ENCODE assay signal across 22 cellular contexts in the genomic region with DNA sequence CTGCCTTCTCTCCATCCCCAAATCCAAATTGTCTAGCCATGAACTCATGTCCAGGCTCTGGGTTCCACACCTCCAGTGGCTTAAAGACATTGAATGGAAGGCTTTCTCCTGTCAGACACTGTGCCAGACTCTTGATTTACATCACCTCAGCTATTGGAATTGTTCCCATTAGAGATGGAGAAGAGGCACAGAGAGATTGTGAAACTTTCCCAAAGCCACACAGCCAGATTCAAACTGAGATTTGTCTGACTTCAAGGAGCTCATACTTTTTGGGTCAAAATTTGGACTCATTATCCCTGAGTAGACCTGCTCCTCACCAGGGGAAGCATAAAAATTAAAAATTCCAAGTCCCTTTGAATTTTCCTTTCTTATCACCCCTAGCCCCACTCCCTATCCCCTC. TPM values are rescaled to one million over a fixed set of nuclear protein-coding genes. Genes with fewer than 3 reads are reported as not detected.
A peak's percentile ranks its signal among the peaks of the same experiment; 100 is the strongest.
DNase-seq lines count a peak whose midpoint lies in the region; ATAC-seq and TF ChIP-seq lines count a peak whose summit lies in the region.
"Had no signal": no experiment of that assay in that cellular context is flagged by ENCODE, and none has a peak within 500 bp of the region (broad histone marks: within the 10 kb centered on the region; RNA-seq: fewer than 3 reads in every experiment).

No MANE protein-coding gene starts in this region.

- in situ Hi-C loops in IMR-90 (cut with MboI; ENCODE audit: low sequenced_read_pairs) (no loop called here), Panc1 (cut with HindIII; ENCODE audit: low pct_unique_long_range_greater_than_20kb, low sequenced_read_pairs) (no loop called here)

- no peak overlapping the region for H4K8ac ChIP-seq in IMR-90 (ENCODE audit: low read depth in 2 of 2, low read length in 2 of 2)

- H3K4me2 ChIP-seq in IMR-90 (ENCODE audit: low read depth, low read length), result no peak overlapping the region
- H3K4me2 ChIP-seq: BLaER1 had no signal

- H3K18ac ChIP-seq in IMR-90 (ENCODE audit: low read depth, low read length), result no peak overlapping the region

- no peaks in the 10 kb centered on the region for H4K20me1 ChIP-seq in IMR-90 (ENCODE audit: insufficient read depth, low read length)
- H4K20me1 ChIP-seq: BLaER1 had no signal

- peak; percentile 13 for DNase-seq in activated CD4-positive, alpha-beta T cell treated with anti-CD3 and anti-CD28 coated beads, Interleukin-2, amount 10 ng/mL, durations not matched to agents 24 days and 14 days
- no peak for DNase-seq in activated CD4-positive, alpha-beta T cell treated with anti-CD3 and anti-CD28 coated beads, Interleukin-2, amount 50 U/mL, for 1 hour
- no peak for DNase-seq in IMR-90
- no peak for DNase-seq in Panc1 (ENCODE audit: low read depth, low spot score)
- DNase-seq in WTC11 (ENCODE audit: low spot score), result no peak
- no peak for DNase-seq in DMS53 treated with DMSO at 0.1 percent for 48 hours (lab: John Stamatoyannopoulos, UW; ENCODE audit: unreplicated experiment)
- DNase-seq in kidney tubule cell (ENCODE audit: low spot score), result no peak
- DNase-seq: ACHN; BE2C; C1 segment of cervical spinal cord; CD4-positive, alpha-beta memory T cell; CD4-positive, CD25-positive, alpha-beta regulatory T cell; CD8-positive, alpha-beta memory T cell; COR-L47; DMS 273 treated with DMSO at 0.1 percent for 48 hours; DMS153; DMS79 treated with DMSO at 0.1 percent for 48 hours; GDM1 had no signal

- H3K9me3 ChIP-seq in IMR-90 (ENCODE audit: control insufficient read depth, insufficient read depth, low read length), result no peaks in the 10 kb centered on the region
- H3K9me3 ChIP-seq in Panc1 (ENCODE audit: control insufficient read depth, insufficient read depth, low read depth, low read length), result peaks cover 1% of the 10 kb centered on the region; the same call in 1 of the 2 replicates
- H3K9me3 ChIP-seq: BE2C, BLaER1 had no signal

- TF ChIP-seq CTCF in IMR-90 (conservative IDR thresholded peaks at IDR 0.05; ENCODE audit: low read depth, low read length), result no peak
- no peak for TF ChIP-seq CTCF in Panc1 (IDR thresholded peaks at IDR 0.05)
- no peak for TF ChIP-seq CTCF in WTC11 (IDR thresholded peaks at IDR 0.05)

- BruUV-seq in IMR-90 (replicated peaks; lab: Mats Ljungman, UMichigan) (no TSS peak), Panc1 (replicated peaks; lab: Mats Ljungman, UMichigan) (no TSS peak)

- H3K4me3 Mint-ChIP-seq in activated CD4-positive, alpha-beta T cell treated with anti-CD3 and anti-CD28 coated beads, Interleukin-2, amount 10 ng/mL, durations not matched to agents 24 days and 14 days, result no peak overlapping the region
- no peak overlapping the region for H3K4me3 Mint-ChIP-seq in WTC11
- H3K4me3 Mint-ChIP-seq: CD14-positive monocyte; CD4-positive, alpha-beta memory T cell; CD4-positive, CD25-positive, alpha-beta regulatory T cell; CD8-positive, alpha-beta memory T cell had no signal

- H3K9ac ChIP-seq in IMR-90 (ENCODE audit: low read depth, low read length), result no peak overlapping the region
- H3K9ac ChIP-seq: BLaER1 had no signal

- no peak for TF ChIP-seq POLR2A in IMR-90 (IDR thresholded peaks at IDR 0.05; ENCODE audit: low read depth, low read length)

- H3K56ac ChIP-seq in IMR-90 (ENCODE audit: extremely low read depth, insufficient read depth, low read length), result no peak overlapping the region

- no peak overlapping the region for H2BK5ac ChIP-seq in IMR-90 (ENCODE audit: low read depth, low read length, poor library complexity, severe bottlenecking)

- TF ChIP-seq RAD21 in IMR-90 (IDR thresholded peaks at IDR 0.05; ENCODE audit: low read length), result no peak

- no peak overlapping the region for H2AK5ac ChIP-seq in IMR-90 (ENCODE audit: low read depth, low read length)

- no peak overlapping the region for H4K5ac ChIP-seq in IMR-90 (ENCODE audit: low read depth, low read length)

- H3K14ac ChIP-seq in IMR-90 (replicated peaks; ENCODE audit: low read depth, low read length), result no peak overlapping the region

- no peak overlapping the region for H4K91ac ChIP-seq in IMR-90 (ENCODE audit: insufficient read depth, low read depth, low read length)

- intact Hi-C loops in activated CD4-positive, alpha-beta T cell treated with anti-CD3 and anti-CD28 coated beads, Interleukin-2, amount 10 ng/mL, durations not matched to agents 24 days and 14 days (cut with micrococcal nuclease), result no loop called here
- intact Hi-C loops in IMR-90 (cut with micrococcal nuclease), result no loop called here
- intact Hi-C loops in Panc1 (cut with micrococcal nuclease; ENCODE audit: unreplicated experiment), result no loop called here

- no peak for ATAC-seq in IMR-90 (ENCODE audit: low read depth)
- ATAC-seq in Panc1, result no peak
- no peak for ATAC-seq in WTC11

- dilution Hi-C loops in IMR-90 (cut with HindIII; ENCODE audit: low sequenced_read_pairs, unreplicated experiment), result no loop called here

- H3K4me1 ChIP-seq in IMR-90 (ENCODE audit: control insufficient read depth, insufficient read depth, low read length) (peaks cover 9% of the 10 kb centered on the region), Panc1 (ENCODE audit: control insufficient read depth, insufficient read depth, low read length) (peaks cover 22% of the 10 kb centered on the region)
- H3K4me1 ChIP-seq: BLaER1 had no signal

- no peaks in the 10 kb centered on the region for H3K4me1 Mint-ChIP-seq in activated CD4-positive, alpha-beta T cell treated with anti-CD3 and anti-CD28 coated beads, Interleukin-2, amount 10 ng/mL, durations not matched to agents 24 days and 14 days
- peaks cover 39% of the 10 kb centered on the region for H3K4me1 Mint-ChIP-seq in WTC11
- H3K4me1 Mint-ChIP-seq: CD4-positive, CD25-positive, alpha-beta regulatory T cell had no signal

- H3K79me1 ChIP-seq in IMR-90 (ENCODE audit: low read depth in 1 of 2, low read length in 2 of 2), result no peaks in the 10 kb centered on the region

- H3K36me3 ChIP-seq in IMR-90 (ENCODE audit: control insufficient read depth, insufficient read depth, low read length), result no peaks in the 10 kb centered on the region
- H3K36me3 ChIP-seq in Panc1 (ENCODE audit: control insufficient read depth, insufficient read depth, low read length), result no peaks in the 10 kb centered on the region
- H3K36me3 ChIP-seq: BE2C, BLaER1 had no signal

- no peak overlapping the region for H3K4ac ChIP-seq in IMR-90 (ENCODE audit: low read depth, low read length)

- H3K23ac ChIP-seq in IMR-90 (ENCODE audit: low read depth, low read length), result no peak overlapping the region

- H3K9me1 ChIP-seq in IMR-90 (ENCODE audit: insufficient read depth, low read length), result 0 out of 2 replicates have a peak, but pooled peaks cover 2% of the 10 kb centered on the region

- H3K27ac Mint-ChIP-seq in activated CD4-positive, alpha-beta T cell treated with anti-CD3 and anti-CD28 coated beads, Interleukin-2, amount 10 ng/mL, durations not matched to agents 24 days and 14 days, result no peak overlapping the region
- no peak overlapping the region for H3K27ac Mint-ChIP-seq in WTC11
- H3K27ac Mint-ChIP-seq: CD14-positive monocyte; CD4-positive, alpha-beta memory T cell; CD4-positive, CD25-positive, alpha-beta regulatory T cell; CD8-positive, alpha-beta memory T cell had no signal

- no peak overlapping the region for H2AFZ ChIP-seq in IMR-90 (replicated peaks; ENCODE audit: low read length, poor library complexity)

- H2BK15ac ChIP-seq in IMR-90 (ENCODE audit: low read depth, low read length), result 0 out of 3 replicates have a peak overlapping the region, but pooled peaks have one; percentile 1

- H3K27me3 ChIP-seq in IMR-90 (ENCODE audit: control insufficient read depth, insufficient read depth, low read length), result no peaks in the 10 kb centered on the region
- H3K27me3 ChIP-seq in Panc1 (ENCODE audit: control insufficient read depth, insufficient read depth, low read length), result no peaks in the 10 kb centered on the region
- H3K27me3 ChIP-seq: BE2C, BLaER1 had no signal

- 0 out of 2 replicates have a peak overlapping the region, but pooled peaks have one; percentile 1 for H2BK120ac ChIP-seq in IMR-90 (ENCODE audit: low read depth, low read length)

- H3K27ac ChIP-seq in IMR-90 (ENCODE audit: insufficient read depth, low read length), result no peak overlapping the region
- peak overlapping the region; percentile 57; the same call in 1 of the 2 replicates for H3K27ac ChIP-seq in Panc1 (ENCODE audit: low read length)
- H3K27ac ChIP-seq: 22Rv1, BLaER1 had no signal

- H2AK9ac ChIP-seq in IMR-90 (replicated peaks; ENCODE audit: low read depth, low read length, poor library complexity), result no peak overlapping the region

- CTCF ChIA-PET in IMR-90 (lab: Yijun Ruan, JAX) (interaction anchor here (0.5 kb wide), 1 partner anchor 203 kb away, joined by 6 read pairs; no protein-coding TSS in a partner anchor), Panc1 (lab: Charles Lee) (no interaction called here), WTC11 (lab: Charles Lee) (no interaction called here)

- no peaks in the 10 kb centered on the region for H3K36me3 Mint-ChIP-seq in activated CD4-positive, alpha-beta T cell treated with anti-CD3 and anti-CD28 coated beads, Interleukin-2, amount 10 ng/mL, durations not matched to agents 24 days and 14 days (ENCODE audit: low read depth)
- H3K36me3 Mint-ChIP-seq in WTC11, result peaks cover 2% of the 10 kb centered on the region; the same call in 1 of the 2 replicates
- H3K36me3 Mint-ChIP-seq: CD14-positive monocyte; CD4-positive, alpha-beta memory T cell; CD4-positive, CD25-positive, alpha-beta regulatory T cell; CD8-positive, alpha-beta memory T cell had no signal

- POLR2A ChIA-PET in IMR-90 (lab: Charles Lee; ENCODE audit: unreplicated experiment), result no interaction called here
- POLR2A ChIA-PET in Panc1 (lab: Charles Lee), result interaction anchor here (0.5 kb wide), 1 partner anchor 445 kb away, joined by 3 read pairs; no protein-coding TSS in a partner anchor
- POLR2A ChIA-PET in WTC11 (lab: Charles Lee), result interaction anchor here (0.6 kb wide), 1 partner anchor 339 kb away, joined by 3 read pairs; no protein-coding TSS in a partner anchor

- no peaks in the 10 kb centered on the region for H3K9me3 Mint-ChIP-seq in activated CD4-positive, alpha-beta T cell treated with anti-CD3 and anti-CD28 coated beads, Interleukin-2, amount 10 ng/mL, durations not matched to agents 24 days and 14 days
- H3K9me3 Mint-ChIP-seq in WTC11, result peaks cover 5% of the 10 kb centered on the region
- H3K9me3 Mint-ChIP-seq: CD4-positive, alpha-beta memory T cell; CD8-positive, alpha-beta memory T cell had no signal

- peak overlapping the region; percentile 30; the same call in 1 of the 2 replicates for H2BK20ac ChIP-seq in IMR-90 (ENCODE audit: low read depth, low read length)

- H3K4me3 ChIP-seq in IMR-90 (ENCODE audit: insufficient read depth, low read depth, low read length) (no peak overlapping the region), Panc1 (ENCODE audit: low read depth in 2 of 2, low read length in 2 of 2) (no peak overlapping the region)
- H3K4me3 ChIP-seq: BLaER1, GM12878 had no signal

- H3K27me3 Mint-ChIP-seq in activated CD4-positive, alpha-beta T cell treated with anti-CD3 and anti-CD28 coated beads, Interleukin-2, amount 10 ng/mL, durations not matched to agents 24 days and 14 days, result peaks cover 9% of the 10 kb centered on the region
- no peaks in the 10 kb centered on the region for H3K27me3 Mint-ChIP-seq in WTC11 (ENCODE audit: low read depth)

RNA-seq across cellular contexts. Expression of gene MYO3B, which starts 18.9 kb away (rescaled TPM):
- 0.95 and 1.5 TPM in 2 replicates for total RNA-seq in activated CD4-positive, alpha-beta T cell treated with anti-CD3 and anti-CD28 coated beads, Interleukin-2, amount 10 ng/mL, durations not matched to agents 24 days and 14 days
- not detected in 2 replicates for total RNA-seq in IMR-90 (2012; rRNA removed)
- polyA plus RNA-seq in IMR-90 (2012; rRNA removed), result 0.02 TPM in 1 of 2 replicates, not detected in the other
- polyA plus RNA-seq in IMR-90 (2012; cell fraction: cytosol; rRNA removed), result not detected in 2 replicates
- 0.02 TPM in 1 of 2 replicates, not detected in the other for polyA plus RNA-seq in IMR-90 (2012; cell fraction: nucleus; rRNA removed; ENCODE audit: low replicate concordance)
- total RNA-seq in Panc1 (2021; ENCODE audit: unreplicated experiment), result 0.05 TPM
- not detected for polyA plus RNA-seq in Panc1 (2012; ENCODE audit: insufficient read length)
- total RNA-seq in WTC11 (2021), result 0.44 to 0.62 TPM (median 0.50 TPM) in 3 replicates
- total RNA-seq: CD4-positive, alpha-beta memory T cell; CD4-positive, CD25-positive, alpha-beta regulatory T cell had no signal
- polyA plus RNA-seq: CD14-positive monocyte; CD4-positive, alpha-beta memory T cell; CD4-positive, CD25-positive, alpha-beta regulatory T cell had no signal
